8 cellular contexts compared by ENCODE assay signal in genomic region chr14:88323086-88323519, GRCh38. TPM values are rescaled to one million over a fixed set of nuclear protein-coding genes. Genes with fewer than 3 reads are reported as not detected.
DNase-seq lines count a peak whose midpoint lies in the region; ATAC-seq and TF ChIP-seq lines count a peak whose summit lies in the region.

KCNK10 (minus strand) TSS chr14:88323269; CDS start chr14:88322798, 471 bp downstream.

- POLR2A ChIA-PET in Caco-2 (lab: Charles Lee), result interaction anchor here (0.6 kb wide), 1 partner anchor 57 kb away, joined by 4 read pairs; no protein-coding TSS in a partner anchor

- H3K27me3 ChIP-seq in Caco-2 (replicated peaks; ENCODE audit: control insufficient read depth, insufficient read depth, low read length) (no peaks in the 10 kb centered on the region; the same call in none of the 2 replicates), thyroid gland (no peaks in the 10 kb centered on the region)

- intact Hi-C loops in Caco-2 (cut with micrococcal nuclease; ENCODE audit: unreplicated experiment) (loop anchor here (2.0 kb wide), 1 partner anchor 58 kb away; no protein-coding TSS in a partner anchor), thyroid gland (cut with DNase I) (no loop called here)

- no peaks in the 10 kb centered on the region for H3K9me3 Mint-ChIP-seq in Caco-2 (ENCODE audit: unreplicated experiment)

- TF ChIP-seq POLR2A in thyroid gland (IDR thresholded peaks at IDR 0.05), result no peak

- H3K27ac Mint-ChIP-seq in Caco-2 (ENCODE audit: unreplicated experiment), result no peak within 1 kb of the TSS

- peaks cover 7% of the 10 kb centered on the region for H3K4me1 ChIP-seq in Caco-2
- H3K4me1 ChIP-seq in thyroid gland, result peaks cover 0 to 20% of the 10 kb centered on the region in 2 donors

- ATAC-seq in GM19397 (IDR thresholded peaks at IDR 0.05; ENCODE audit: unreplicated experiment) (peak; percentile 30), HG03460 (IDR thresholded peaks at IDR 0.05; ENCODE audit: unreplicated experiment) (peak; percentile 23), GM18861 (IDR thresholded peaks at IDR 0.05; ENCODE audit: unreplicated experiment) (no peak)

- WGBS in thyroid gland, 2 donors, result 1 to 3% methylated on average over 7 to 11 of the region's 52 CpGs

- H3K36me3 Mint-ChIP-seq in Caco-2 (ENCODE audit: insufficient read depth, unreplicated experiment), result no peaks in the 10 kb centered on the region

- H3K4me3 Mint-ChIP-seq in Caco-2 (ENCODE audit: unreplicated experiment), result peak within 1 kb of the TSS; percentile 77

- no peak within 1 kb of the TSS for H3K27ac ChIP-seq in coronary artery
- no peak within 1 kb of the TSS for H3K27ac ChIP-seq in thyroid gland

- no peak for TF ChIP-seq CTCF in Caco-2 (IDR thresholded peaks at IDR 0.05; ENCODE audit: insufficient read depth in 1 of 2, low read depth in 1 of 2, low read length in 1 of 2, severe bottlenecking in 1 of 2, unreplicated experiment in 1 of 2)
- TF ChIP-seq CTCF in coronary artery (IDR thresholded peaks at IDR 0.05), result no peak
- TF ChIP-seq CTCF in thyroid gland (IDR thresholded peaks at IDR 0.05), result no peak

- H3K36me3 ChIP-seq in Caco-2 (ENCODE audit: control insufficient read depth, insufficient read depth, low read length), result no peaks in the 10 kb centered on the region
- no peaks in the 10 kb centered on the region for H3K36me3 ChIP-seq in thyroid gland

- H3K4me1 Mint-ChIP-seq in Caco-2 (ENCODE audit: low read depth, unreplicated experiment), result no peaks in the 10 kb centered on the region

- BruUV-seq in Caco-2 (replicated peaks; lab: Mats Ljungman, UMichigan), result no TSS peak

- H3K9me3 ChIP-seq in Caco-2 (0 out of 2 replicates have a peak, but pooled peaks cover 4% of the 10 kb centered on the region), thyroid gland (no peaks in the 10 kb centered on the region)

- H3K4me3 ChIP-seq in Caco-2 (ENCODE audit: low read depth, low read length), result peak within 1 kb of the TSS; percentile 47
- H3K4me3 ChIP-seq in coronary artery, result peak within 1 kb of the TSS; percentile 63
- peak within 1 kb of the TSS in 1 of 3 donors; percentile 21 for H3K4me3 ChIP-seq in thyroid gland (replicated peaks in 1 of 3)

- peaks cover 17% of the 10 kb centered on the region for H3K27me3 Mint-ChIP-seq in Caco-2 (ENCODE audit: insufficient read depth, unreplicated experiment)

- CTCF ChIA-PET in Caco-2 (lab: Charles Lee), result no interaction called here

- DNase-seq in Caco-2 (no peak), coronary artery (ENCODE audit: low spot score) (no peak), occipital lobe (lab: John Stamatoyannopoulos, UW) (peak; percentile 42), thyroid gland (no peak), RPMI8226 (no peak)

RNA-seq across cellular contexts. Expression of gene KCNK10, which starts in this region (rescaled TPM):
- 2.9 and 3.7 TPM in 2 replicates for total RNA-seq in Caco-2 (2022)
- total RNA-seq in occipital lobe, result 18.9 TPM
- total RNA-seq in thyroid gland, result under 1 TPM in 2 of 4 donors, not detected in 2; 0.10 to 0.38 TPM
